Comparison of ENCODE assay signal across 1 cellular context in the genomic region with DNA sequence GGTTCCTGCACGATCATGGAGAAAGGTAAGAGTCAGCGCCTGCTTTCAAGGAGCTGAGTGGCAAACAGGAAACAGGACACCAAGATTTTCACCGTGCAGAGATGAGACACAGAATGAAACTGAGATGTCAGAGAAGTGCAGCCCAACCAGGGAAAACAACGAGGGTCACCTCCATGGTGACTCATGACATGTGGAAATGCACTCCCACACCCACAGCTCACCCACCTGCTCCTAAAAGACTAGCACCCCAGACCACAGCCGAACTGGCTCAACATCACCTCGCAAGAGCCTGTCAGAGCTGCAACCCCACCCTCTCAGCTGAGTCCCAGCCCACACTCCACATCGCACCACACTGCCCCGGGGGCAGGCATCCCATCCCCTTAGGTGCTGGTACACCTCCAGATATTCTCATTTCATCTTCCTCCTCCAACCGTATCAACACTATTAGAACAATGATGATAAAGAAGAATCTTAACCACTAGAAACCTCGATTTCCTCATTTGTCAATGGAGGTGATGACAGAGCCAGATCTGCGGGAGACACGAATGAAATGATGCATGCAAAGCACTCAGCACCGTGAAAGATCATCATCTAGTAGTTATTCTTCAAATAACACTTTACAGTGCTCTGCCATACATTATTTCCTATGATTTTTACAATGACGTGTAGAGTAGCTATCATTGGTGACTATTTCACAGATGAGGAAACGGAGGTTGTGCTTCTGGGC.
TF ChIP-seq lines count a peak whose summit lies in the region.

No MANE protein-coding gene starts in this region.

TF ChIP-seq in K562, 482 proteins besides CTCF, POLR2A, EP300 and RAD21 (continued from another document):
- TF ChIP-seq, protein P1, sequence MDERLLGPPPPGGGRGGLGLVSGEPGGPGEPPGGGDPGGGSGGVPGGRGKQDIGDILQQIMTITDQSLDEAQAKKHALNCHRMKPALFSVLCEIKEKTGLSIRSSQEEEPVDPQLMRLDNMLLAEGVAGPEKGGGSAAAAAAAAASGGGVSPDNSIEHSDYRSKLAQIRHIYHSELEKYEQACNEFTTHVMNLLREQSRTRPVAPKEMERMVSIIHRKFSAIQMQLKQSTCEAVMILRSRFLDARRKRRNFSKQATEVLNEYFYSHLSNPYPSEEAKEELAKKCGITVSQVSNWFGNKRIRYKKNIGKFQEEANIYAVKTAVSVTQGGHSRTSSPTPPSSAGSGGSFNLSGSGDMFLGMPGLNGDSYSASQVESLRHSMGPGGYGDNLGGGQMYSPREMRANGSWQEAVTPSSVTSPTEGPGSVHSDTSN (CRISPR knock-in tag; IDR thresholded peaks at IDR 0.05; ENCODE audit: low read depth), result no peak
- TF ChIP-seq, protein P1 (tag; conservative IDR thresholded peaks at IDR 0.05; ENCODE audit: low read depth), result 0 out of 2 replicates have a peak, but pooled peaks have one; percentile 20
- no peak for TF ChIP-seq E2F3 (CRISPR knock-in tag; IDR thresholded peaks at IDR 0.05)
